12 cellular contexts compared by ENCODE assay signal in genomic region chr11:96204721-96205459, GRCh38.
DNase-seq lines count a peak whose midpoint lies in the region; ATAC-seq, FAIRE-seq and TF ChIP-seq lines count a peak whose summit lies in the region.
"Had no signal": no experiment of that assay in that cellular context is flagged by ENCODE, and none has a peak within 500 bp of the region (broad histone marks: within the 10 kb centered on the region; RNA-seq: fewer than 3 reads in every experiment).

No MANE protein-coding gene starts in this region.

- peaks cover 88% of the 10 kb centered on the region for H3K4me1 Mint-ChIP-seq in activated naive CD4-positive, alpha-beta T cell treated with anti-CD3 and anti-CD28 coated beads for 36 hours (ENCODE audit: low read depth)

- H3K9me3 ChIP-seq in neutrophil: no peaks in the 10 kb centered on the region
- H3K9me3 ChIP-seq: stomach had no signal

- H3K27ac Mint-ChIP-seq in activated naive CD4-positive, alpha-beta T cell treated with anti-CD3 and anti-CD28 coated beads for 36 hours: peak overlapping the region; percentile 98

- H3K4me3 ChIP-seq in neutrophil (ENCODE audit: low read depth in 1 of 2, low read length in 1 of 2): no peak overlapping the region
- H3K4me3 ChIP-seq: stomach had no signal

- CTCF ChIA-PET in activated naive CD4-positive, alpha-beta T cell treated with anti-CD3 and anti-CD28 coated beads for 36 hours (lab: Charles Lee): interaction anchor here (0.7 to 1.9 kb wide), 3 partner anchors 16 to 135 kb away, joined by 3 to 7 read pairs (median 3); no protein-coding TSS in a partner anchor

- H3K36me3 Mint-ChIP-seq in activated naive CD4-positive, alpha-beta T cell treated with anti-CD3 and anti-CD28 coated beads for 36 hours (ENCODE audit: low read depth): peaks cover 17% of the 10 kb centered on the region

- peak; percentile 65 for DNase-seq in NCI-H82 (lab: John Stamatoyannopoulos, UW)
- DNase-seq in NCI-H82 treated with DMSO at 0.1 percent for 48 hours (lab: John Stamatoyannopoulos, UW; ENCODE audit: unreplicated experiment): no peak
- peak; percentile 62 for DNase-seq in NCI-H1694 treated with DMSO at 0.1 percent for 48 hours (lab: John Stamatoyannopoulos, UW)
- peak; percentile 76 for DNase-seq in activated naive CD4-positive, alpha-beta T cell treated with anti-CD3 and anti-CD28 coated beads for 36 hours
- no peak for DNase-seq in frontal cortex (ENCODE audit: low spot score in 2 of 2)
- DNase-seq in NCI-H1930 (lab: John Stamatoyannopoulos, UW): no peak
- DNase-seq: EL; NCI-H146; stimulated activated CD4-positive, alpha-beta T cell treated with anti-CD3 and anti-CD28 coated beads, Interleukin-12 subunit alpha, Interleukin-12 subunit beta, amount 100 ng/mL, for 4 hours; stomach had no signal

- H3K27ac ChIP-seq in neutrophil: peak overlapping the region; percentile 7

- no peaks in the 10 kb centered on the region for H3K27me3 ChIP-seq in neutrophil
- H3K27me3 ChIP-seq: stomach had no signal

- no peak for FAIRE-seq in frontal cortex (lab: Jason Lieb, UNC)

- ATAC-seq in HG02870 (IDR thresholded peaks at IDR 0.05; ENCODE audit: unreplicated experiment): no peak

- H3K27me3 Mint-ChIP-seq in activated naive CD4-positive, alpha-beta T cell treated with anti-CD3 and anti-CD28 coated beads for 36 hours (ENCODE audit: low read depth): no peaks in the 10 kb centered on the region

- no peaks in the 10 kb centered on the region for H3K9me3 Mint-ChIP-seq in activated naive CD4-positive, alpha-beta T cell treated with anti-CD3 and anti-CD28 coated beads for 36 hours

- intact Hi-C loops in activated naive CD4-positive, alpha-beta T cell treated with anti-CD3 and anti-CD28 coated beads for 36 hours (cut with micrococcal nuclease): loop anchor here (1.0 to 5.0 kb wide), 13 partner anchors 17 to 518 kb away; partner anchors contain the start of gene MAML2

- peaks cover 41 to 43% of the 10 kb centered on the region in 2 experiments for H3K4me1 ChIP-seq in neutrophil (ENCODE audit: control insufficient read depth in 1 of 2, insufficient read depth in 1 of 2, low read depth in 1 of 2, low read length in 1 of 2)

- peak overlapping the region; percentile 52 for H3K4me3 Mint-ChIP-seq in activated naive CD4-positive, alpha-beta T cell treated with anti-CD3 and anti-CD28 coated beads for 36 hours

- no peaks in the 10 kb centered on the region for H3K36me3 ChIP-seq in neutrophil
- H3K36me3 ChIP-seq: stomach had no signal

- no peak for TF ChIP-seq CTCF in neutrophil (IDR thresholded peaks at IDR 0.05)

Comparison
In these comparisons a context has a peak if more than half of its experiments do, and no peak if none do; other contexts are left out.
1. DNase-seq: peak in NCI-H82 (single experiment), NCI-H1694 treated with DMSO at 0.1 percent for 48 hours (single experiment) and activated naive CD4-positive, alpha-beta T cell treated with anti-CD3 and anti-CD28 coated beads for 36 hours (single experiment); none in NCI-H82 treated with DMSO at 0.1 percent for 48 hours (single experiment), frontal cortex (0 of 2) and NCI-H1930 (0 of 2).